In the genomic region with DNA sequence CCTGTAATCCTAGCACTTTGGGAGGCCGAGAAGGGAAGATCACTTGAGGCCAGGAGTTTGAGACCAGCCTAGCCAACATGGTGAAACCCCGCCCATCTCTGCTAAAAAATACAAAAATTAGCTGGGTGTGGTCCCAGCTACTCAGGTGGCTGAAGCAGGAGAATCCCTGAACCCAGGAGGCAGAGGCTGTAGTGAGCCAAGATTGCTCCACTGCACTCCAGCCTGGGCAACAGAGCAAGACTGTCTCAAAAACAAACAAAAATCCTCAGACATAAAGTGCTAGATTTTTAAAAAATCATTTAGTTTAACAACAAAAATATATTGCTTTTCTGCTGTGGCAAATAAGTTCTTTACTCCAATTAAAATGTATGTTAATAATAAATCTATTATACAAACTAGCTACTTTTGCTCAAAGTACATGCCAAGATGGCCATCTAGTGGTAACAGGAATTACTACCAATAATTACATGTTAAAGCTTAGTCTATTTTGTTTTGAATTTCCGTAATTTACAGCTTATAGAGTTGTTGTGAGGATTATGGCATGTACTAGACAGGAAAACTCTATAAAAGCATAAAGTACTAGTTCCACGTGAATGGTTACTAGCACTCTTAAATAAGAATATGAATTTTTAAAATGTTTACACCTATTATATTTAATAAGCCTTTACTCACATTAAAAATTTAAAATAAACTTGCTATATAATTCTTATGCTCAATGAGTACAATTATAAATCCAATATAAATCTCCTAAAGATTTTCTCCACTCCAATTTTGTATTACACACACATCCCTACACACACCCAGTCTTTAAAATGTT, we compare ENCODE assay signal across 9 cellular contexts. TPM values are rescaled to one million over a fixed set of nuclear protein-coding genes. Genes with fewer than 3 reads are reported as not detected.
A peak's percentile ranks its signal among the peaks of the same experiment; 100 is the strongest.
DNase-seq lines count a peak whose midpoint lies in the region; ATAC-seq and TF ChIP-seq lines count a peak whose summit lies in the region.
"Had no signal": no experiment of that assay in that cellular context is flagged by ENCODE, and none has a peak within 500 bp of the region (broad histone marks: within the 10 kb centered on the region; RNA-seq: fewer than 3 reads in every experiment).

No MANE protein-coding gene starts in this region.

- H3K4me1 ChIP-seq in DND-41 (ENCODE audit: insufficient read depth, low read length) (no peaks in the 10 kb centered on the region), Panc1 (ENCODE audit: control insufficient read depth, insufficient read depth, low read length) (no peaks in the 10 kb centered on the region)

- H3K9me3 Mint-ChIP-seq in neural crest cell = peaks cover 2% of the 10 kb centered on the region
- H3K9me3 Mint-ChIP-seq: T-helper 1 cell treated with Interleukin-12 subunit alpha and Interleukin-12 subunit beta and Interleukin-4 antibody, amounts not matched to agents 30 μg/mL and 1 μg/mL, for 36 hours had no signal

- H3K4me3 Mint-ChIP-seq in neural crest cell = no peak overlapping the region
- H3K4me3 Mint-ChIP-seq: T-helper 1 cell treated with Interleukin-12 subunit alpha and Interleukin-12 subunit beta and Interleukin-4 antibody, amounts not matched to agents 30 μg/mL and 1 μg/mL, for 36 hours had no signal

- no peaks in the 10 kb centered on the region; the same call in 1 of the 2 replicates for H4K20me1 ChIP-seq in DND-41 (ENCODE audit: insufficient read depth, low read length)

- no peak overlapping the region for H3K9ac ChIP-seq in DND-41 (ENCODE audit: low read depth, low read length)

- intact Hi-C loops in Panc1 (cut with micrococcal nuclease; ENCODE audit: unreplicated experiment) = loop anchor here (5.0 kb wide), 1 partner anchor 169 kb away; no protein-coding TSS in a partner anchor

- H3K9me3 ChIP-seq in DND-41 (ENCODE audit: insufficient read depth, low read length, severe bottlenecking) = no peaks in the 10 kb centered on the region
- no peaks in the 10 kb centered on the region for H3K9me3 ChIP-seq in Panc1 (ENCODE audit: control insufficient read depth, insufficient read depth, low read depth, low read length)
- no peaks in the 10 kb centered on the region for H3K9me3 ChIP-seq in MG63

- no peak overlapping the region for H3K27ac ChIP-seq in DND-41 (ENCODE audit: low read length)
- H3K27ac ChIP-seq in Panc1 (ENCODE audit: low read length) = no peak overlapping the region

- CTCF ChIA-PET in Panc1 (lab: Charles Lee) = interaction anchor here (0.8 to 1.6 kb wide), 5 partner anchors 118 to 171 kb away, joined by 3 to 14 read pairs (median 7); no protein-coding TSS in a partner anchor

- DNase-seq in DND-41 (no peak), Panc1 (ENCODE audit: low read depth, low spot score) (peak; percentile 12), dermis microvascular lymphatic vessel endothelial cell (ENCODE audit: low read depth in 2 of 2) (peak; percentile 44 to 46), neural crest cell (ENCODE audit: low read depth, low spot score) (no peak), NCI-H1930 (lab: John Stamatoyannopoulos, UW) (no peak), MG63 (no peak)
- no peak for DNase-seq in activated T-cell treated with anti-CD3 and anti-CD28 coated beads, Interleukin-2, amount 50 U/mL, for 48 hours

- H3K27me3 ChIP-seq in DND-41 (ENCODE audit: insufficient read depth, low read length, poor library complexity) (no peaks in the 10 kb centered on the region), Panc1 (ENCODE audit: control insufficient read depth, insufficient read depth, low read length) (no peaks in the 10 kb centered on the region), MG63 (no peaks in the 10 kb centered on the region)

- no peaks in the 10 kb centered on the region for H3K27me3 Mint-ChIP-seq in neural crest cell (ENCODE audit: low read depth)

- POLR2A ChIA-PET in Panc1 (lab: Charles Lee) = no interaction called here

- H3K36me3 Mint-ChIP-seq in neural crest cell (ENCODE audit: low read depth) = no peaks in the 10 kb centered on the region

- no peak overlapping the region for H3K4me2 ChIP-seq in DND-41 (ENCODE audit: insufficient read depth, low read length)

- ATAC-seq in DND-41 (ENCODE audit: insufficient read depth, low read depth) (0 out of 3 replicates have a peak, but pooled peaks have one; percentile 54), HG03432 (IDR thresholded peaks at IDR 0.05; ENCODE audit: unreplicated experiment) (peak; percentile 58), Panc1 (peak; percentile 76)

- H3K36me3 ChIP-seq in DND-41 (ENCODE audit: insufficient read depth, low read length) (no peaks in the 10 kb centered on the region), Panc1 (ENCODE audit: control insufficient read depth, insufficient read depth, low read length) (no peaks in the 10 kb centered on the region), MG63 (no peaks in the 10 kb centered on the region)

- peaks cover 4% of the 10 kb centered on the region for H3K4me1 Mint-ChIP-seq in neural crest cell

- in situ Hi-C loops in Panc1 (cut with HindIII; ENCODE audit: low pct_unique_long_range_greater_than_20kb, low sequenced_read_pairs) = no loop called here

- no peak overlapping the region for H3K27ac Mint-ChIP-seq in neural crest cell (ENCODE audit: unreplicated experiment)
- H3K27ac Mint-ChIP-seq: T-helper 1 cell treated with Interleukin-12 subunit alpha and Interleukin-12 subunit beta and Interleukin-4 antibody, amounts not matched to agents 30 μg/mL and 1 μg/mL, for 36 hours had no signal

- H3K4me3 ChIP-seq in DND-41 (ENCODE audit: low read depth in 1 of 2, low read length in 2 of 2) = no peak overlapping the region
- no peak overlapping the region for H3K4me3 ChIP-seq in Panc1 (ENCODE audit: low read depth in 2 of 2, low read length in 2 of 2)
- H3K4me3 ChIP-seq in MG63 = no peak overlapping the region

- TF ChIP-seq CTCF in DND-41 (IDR thresholded peaks at IDR 0.05; ENCODE audit: borderline replicate concordance, extremely low read depth, low read length, poor library complexity, severe bottlenecking) (peak; percentile 67), Panc1 (IDR thresholded peaks at IDR 0.05) (peak; percentile 68), neural crest cell (conservative IDR thresholded peaks at IDR 0.05) (peak; percentile 89)

- no peak overlapping the region for H2AFZ ChIP-seq in DND-41 (ENCODE audit: low read depth, low read length)

- H3K79me2 ChIP-seq in DND-41 (ENCODE audit: insufficient read depth, low read length) = peaks cover 43% of the 10 kb centered on the region

- no TSS peak for BruUV-seq in Panc1 (replicated peaks; lab: Mats Ljungman, UMichigan)

RNA-seq across cellular contexts. Expression of gene GABPB1, which starts 39.0 kb away (rescaled TPM):
- total RNA-seq in Panc1 (2021; ENCODE audit: unreplicated experiment) (20.0 TPM), dermis microvascular lymphatic vessel endothelial cell (70.5 and 80.3 TPM in 2 replicates), neural crest cell (35.0 and 37.8 TPM in 2 replicates)
- polyA plus RNA-seq in Panc1 (2012; ENCODE audit: insufficient read length) = 11.7 TPM
- total RNA-seq in MG63 (2014; rRNA removed; shearing (Covaris generic); ENCODE audit: low replicate concordance) = 31.2 and 46.1 TPM in 2 replicates

RNA-seq across cellular contexts. Expression of gene HDC, which starts 50.5 kb away (rescaled TPM):
- not detected for total RNA-seq in Panc1 (2021; ENCODE audit: unreplicated experiment)
- not detected for polyA plus RNA-seq in Panc1 (2012; ENCODE audit: insufficient read length)
- not detected in 2 replicates for total RNA-seq in dermis microvascular lymphatic vessel endothelial cell
- 2.6 and 3.5 TPM in 2 replicates for total RNA-seq in neural crest cell
- not detected in 2 replicates for total RNA-seq in MG63 (2014; rRNA removed; shearing (Covaris generic); ENCODE audit: low replicate concordance)

Comparison
In these comparisons a context has a peak if more than half of its experiments do, and no peak if none do; other contexts are left out.
1. DNase-seq: peak in Panc1 (single experiment) and dermis microvascular lymphatic vessel endothelial cell (2 of 2); none in DND-41 (single experiment), neural crest cell (single experiment), NCI-H1930 (0 of 2), MG63 (single experiment) and activated T-cell treated with anti-CD3 and anti-CD28 coated beads, Interleukin-2, amount 50 U/mL, for 48 hours (0 of 2).
2. Peak in every context shown above with its lines, with median percentiles within 50 percentile points of each other: ATAC-seq and CTCF ChIP-seq.